ENCODE assay signal across 1 cellular context in the genomic region with DNA sequence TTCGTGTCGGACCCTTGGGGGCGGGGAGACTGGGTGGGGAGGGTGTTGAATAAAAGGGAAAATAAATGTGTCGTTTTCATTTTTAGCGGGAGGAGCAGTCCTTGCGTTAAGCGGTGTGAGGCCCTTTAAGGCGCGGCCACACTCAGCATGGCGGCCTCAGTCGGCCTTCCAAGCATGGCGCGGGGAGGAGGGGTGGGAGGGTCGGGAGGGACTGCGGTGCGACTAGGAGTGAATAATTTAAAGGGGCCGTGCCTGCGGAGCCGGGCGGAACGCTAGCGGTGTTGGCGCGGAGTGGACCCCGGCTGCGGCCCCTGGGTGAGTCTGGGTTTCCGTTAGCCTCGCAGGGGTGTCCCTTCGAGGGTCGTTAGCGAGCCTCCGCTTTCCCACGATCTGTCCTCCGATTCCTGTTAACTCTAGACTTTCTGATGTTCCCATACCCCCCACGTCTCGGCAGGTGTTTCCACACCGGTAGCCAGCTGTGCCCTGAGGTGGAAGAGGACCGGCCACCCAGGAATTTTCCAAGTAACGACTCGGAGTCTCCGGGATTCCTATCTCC.
TF ChIP-seq lines count a peak whose summit lies in the region.

No MANE protein-coding gene starts in this region.

TF ChIP-seq in HCT116, 20 proteins besides CTCF, POLR2A, EP300 and RAD21 (continued from another document):
- TF ChIP-seq SP1 (IDR thresholded peaks at IDR 0.05; ENCODE audit: low read depth) (peak; percentile 89), YY1 (IDR thresholded peaks at IDR 0.05; ENCODE audit: extremely low read depth, insufficient replicate concordance, low read depth, low read length) (peak; percentile 99)
